ENCODE assay signal across 13 cellular contexts in genomic region chr9:78663367-78663766, GRCh38.
DNase-seq lines count a peak whose midpoint lies in the region; ATAC-seq and TF ChIP-seq lines count a peak whose summit lies in the region.
"Had no signal": no experiment of that assay in that cellular context is flagged by ENCODE, and none has a peak within 500 bp of the region (broad histone marks: within the 10 kb centered on the region; RNA-seq: fewer than 3 reads in every experiment).

No MANE protein-coding gene starts in this region.

- DNase-seq in right cardiac atrium: peak in 2 of 3 donors; percentile 6 to 38
- no peak for DNase-seq in Right ventricle myocardium superior
- DNase-seq in NOMO-1 treated with DMSO at 0.1 percent for 48 hours (lab: John Stamatoyannopoulos, UW; ENCODE audit: unreplicated experiment): peak; percentile 16
- DNase-seq in medulla oblongata (ENCODE audit: extremely low spot score): peak; percentile 12
- no peak for DNase-seq in natural killer cell
- no peak for DNase-seq in DMS153 (lab: John Stamatoyannopoulos, UW)
- DNase-seq in NCI-H1436 treated with DMSO at 0.1 percent for 48 hours (lab: John Stamatoyannopoulos, UW): no peak
- no peak for DNase-seq in amygdala (lab: John Stamatoyannopoulos, UW)
- DNase-seq: CD4-positive, alpha-beta memory T cell; EL; HCEC 1CT; HFFc6 had no signal

- no peaks in the 10 kb centered on the region for H3K4me1 Mint-ChIP-seq in natural killer cell
- H3K4me1 Mint-ChIP-seq: B cell; CD4-positive, alpha-beta memory T cell had no signal

- no peak overlapping the region for H3K27ac Mint-ChIP-seq in natural killer cell
- H3K27ac Mint-ChIP-seq: B cell; CD4-positive, alpha-beta memory T cell; HFFc6 had no signal

- TF ChIP-seq CTCF in natural killer cell (IDR thresholded peaks at IDR 0.05): no peak

- H3K9me3 ChIP-seq in right cardiac atrium (ENCODE audit: control insufficient read depth, low read length): no peaks in the 10 kb centered on the region

- no peak overlapping the region for H3K27ac ChIP-seq in right cardiac atrium (ENCODE audit: low read length)

- no peak overlapping the region for H3K4me3 ChIP-seq in right cardiac atrium (ENCODE audit: low read length)

- no peaks in the 10 kb centered on the region for H3K9me3 Mint-ChIP-seq in natural killer cell
- H3K9me3 Mint-ChIP-seq: HFFc6 had no signal

- H3K27me3 ChIP-seq in right cardiac atrium (ENCODE audit: control insufficient read depth, insufficient read depth): no peaks in the 10 kb centered on the region

- 75% methylated on average over 3 of the region's 3 CpGs for WGBS in right cardiac atrium

- intact Hi-C loops in right cardiac atrium (cut with DNase I) (no loop called here), Right ventricle myocardium superior (cut with DNase I) (no loop called here), natural killer cell (cut with micrococcal nuclease) (no loop called here)

- no peak for ATAC-seq in right cardiac atrium
- no peak for ATAC-seq in Right ventricle myocardium superior (ENCODE audit: poor library complexity)
- ATAC-seq in natural killer cell: no peak

- no peaks in the 10 kb centered on the region for H3K36me3 Mint-ChIP-seq in natural killer cell
- H3K36me3 Mint-ChIP-seq: CD4-positive, alpha-beta memory T cell had no signal

- no peaks in the 10 kb centered on the region for H3K4me1 ChIP-seq in right cardiac atrium (ENCODE audit: control insufficient read depth, insufficient read depth, low read length)

- H3K4me3 Mint-ChIP-seq in natural killer cell: no peak overlapping the region
- H3K4me3 Mint-ChIP-seq: B cell; CD4-positive, alpha-beta memory T cell; HFFc6 had no signal

- H3K27me3 Mint-ChIP-seq in natural killer cell (ENCODE audit: low read depth in 2 of 2): no peaks in the 10 kb centered on the region
- H3K27me3 Mint-ChIP-seq: CD4-positive, alpha-beta memory T cell had no signal

Comparison
In these comparisons a context has a peak if more than half of its experiments do, and no peak if none do; other contexts are left out.
1. DNase-seq: peak in right cardiac atrium (2 of 3), NOMO-1 treated with DMSO at 0.1 percent for 48 hours (single experiment) and medulla oblongata (single experiment); none in Right ventricle myocardium superior (single experiment), natural killer cell (single experiment), DMS153 (single experiment), NCI-H1436 treated with DMSO at 0.1 percent for 48 hours (single experiment) and amygdala (0 of 56).